Comparison of ENCODE assay signal across 16 cellular contexts in the genomic region with DNA sequence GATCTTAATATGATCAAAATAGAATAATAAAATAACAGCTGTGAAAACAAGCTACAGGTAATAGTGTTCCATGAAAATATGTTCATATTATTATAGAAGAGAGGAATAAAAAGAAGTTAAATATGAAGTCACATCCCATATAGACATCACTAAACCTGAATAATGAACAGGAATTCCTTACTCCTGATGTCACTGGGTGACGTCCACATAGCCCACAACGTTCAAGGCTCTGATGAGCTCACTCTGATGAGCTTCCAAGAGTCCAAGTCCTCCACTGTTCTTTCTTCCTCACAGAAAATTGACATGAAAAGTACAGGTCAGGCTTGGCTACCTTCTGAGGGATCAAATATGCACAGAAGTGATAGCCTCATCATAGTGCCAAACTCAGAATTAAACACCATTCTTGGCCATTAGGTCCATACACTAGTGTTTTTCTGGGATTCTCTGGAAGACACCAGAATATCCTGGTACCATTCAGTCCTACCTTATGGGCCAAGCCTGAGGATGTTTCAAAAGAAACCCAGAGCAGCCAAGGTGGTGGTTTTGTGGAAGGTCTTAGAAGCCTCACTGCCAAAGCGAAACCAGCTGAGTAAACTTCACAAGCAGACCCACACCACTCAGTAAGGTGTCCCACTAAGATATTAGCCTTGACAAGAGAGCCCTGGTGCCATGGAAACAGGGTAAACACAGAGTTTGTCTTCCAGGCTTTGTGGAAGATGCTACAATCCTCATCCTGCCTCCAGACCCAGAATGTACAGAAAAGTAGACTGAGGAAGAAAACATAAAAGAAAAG.
"Had no signal": no experiment of that assay in that cellular context is flagged by ENCODE, and none has a peak within 500 bp of the region (broad histone marks: within the 10 kb centered on the region; RNA-seq: fewer than 3 reads in every experiment).

No MANE protein-coding gene starts in this region.

- H3K9me3 ChIP-seq: colonic mucosa, left lung, psoas muscle, sigmoid colon, tibial nerve had no signal

- H3K27ac ChIP-seq: colonic mucosa, left lung, psoas muscle, sigmoid colon, tibial nerve had no signal

- H3K36me3 ChIP-seq: colonic mucosa, left lung, sigmoid colon, tibial nerve had no signal

- DNase-seq: activated CD4-positive, alpha-beta T cell treated with anti-CD3 and anti-CD28 coated beads, Interleukin-2, amount 50 U/mL, for 4 hours; activated CD4-positive, CD25-positive, alpha-beta regulatory T cell treated with anti-CD3 and anti-CD28 coated beads, Interleukin-2, amount 50 U/mL, for 72 hours; activated CD8-positive, alpha-beta memory T cell treated with anti-CD3 and anti-CD28 coated beads, Interleukin-2, amount 10 ng/mL, durations not matched to agents 7 days and 5 days; activated effector memory CD4-positive, alpha-beta T cell treated with anti-CD3 and anti-CD28 coated beads, Interleukin-2, amount 50 U/mL, for 16 hours; activated T-cell treated with anti-CD3 and anti-CD28 coated beads, Interleukin-2, amount 50 U/mL, for 24 hours; amygdala; colonic mucosa; islet precursor cell; left lung; nephron progenitor cell; psoas muscle; sigmoid colon; stimulated activated CD4-positive, alpha-beta T cell treated with anti-CD3 and anti-CD28 coated beads, Interleukin-2, amount 100 ng/mL, for 24 hours; stimulated activated naive B cell treated with anti-CD40 and anti-IgM and Interleukin-4, amounts not matched to agents 10 μg/mL and 1 μg/mL and 100 μg/mL, for 72 hours had no signal

- H3K4me3 ChIP-seq: colonic mucosa, left lung, psoas muscle, sigmoid colon, tibial nerve had no signal

- H3K27me3 ChIP-seq: colonic mucosa, left lung, sigmoid colon, tibial nerve had no signal

- ATAC-seq: activated CD8-positive, alpha-beta memory T cell treated with anti-CD3 and anti-CD28 coated beads, Interleukin-2, amount 10 ng/mL, durations not matched to agents 7 days and 5 days; activated naive CD4-positive, alpha-beta T cell treated with anti-CD3 and anti-CD28 coated beads, Interleukin-2, amount 50 U/mL, for 72 hours; left lung; psoas muscle; stimulated activated naive B cell treated with anti-CD40 and anti-IgM and Interleukin-4, amounts not matched to agents 10 μg/mL and 1 μg/mL and 100 μg/mL, for 72 hours had no signal

- H3K4me1 ChIP-seq: colonic mucosa, left lung, psoas muscle, tibial nerve had no signal
